ENCODE assay signal across 8 cellular contexts in the genomic region with DNA sequence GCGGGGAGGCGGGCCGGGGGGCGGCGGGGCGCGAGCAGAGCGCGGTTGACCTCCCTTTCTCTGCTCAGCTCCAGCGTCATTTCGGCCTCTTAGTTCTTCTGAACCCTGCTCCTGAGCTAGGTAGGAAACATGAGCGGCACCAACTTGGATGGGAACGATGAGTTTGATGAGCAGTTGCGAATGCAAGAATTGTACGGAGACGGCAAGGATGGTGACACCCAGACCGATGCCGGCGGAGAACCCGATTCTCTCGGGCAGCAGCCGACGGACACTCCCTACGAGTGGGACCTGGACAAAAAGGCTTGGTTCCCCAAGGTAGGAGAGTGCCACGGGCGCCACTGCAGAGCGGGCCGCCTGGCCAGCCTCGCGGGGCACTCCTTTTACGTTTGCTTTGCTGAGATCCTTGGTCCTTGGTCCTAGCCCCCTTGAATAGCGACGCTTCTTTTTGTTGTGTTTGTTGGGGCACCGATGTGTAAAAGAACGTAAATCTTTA. TPM values are rescaled to one million over a fixed set of nuclear protein-coding genes. Genes with fewer than 3 reads are reported as not detected.
DNase-seq lines count a peak whose midpoint lies in the region; ATAC-seq and TF ChIP-seq lines count a peak whose summit lies in the region.

A gene with protein sequence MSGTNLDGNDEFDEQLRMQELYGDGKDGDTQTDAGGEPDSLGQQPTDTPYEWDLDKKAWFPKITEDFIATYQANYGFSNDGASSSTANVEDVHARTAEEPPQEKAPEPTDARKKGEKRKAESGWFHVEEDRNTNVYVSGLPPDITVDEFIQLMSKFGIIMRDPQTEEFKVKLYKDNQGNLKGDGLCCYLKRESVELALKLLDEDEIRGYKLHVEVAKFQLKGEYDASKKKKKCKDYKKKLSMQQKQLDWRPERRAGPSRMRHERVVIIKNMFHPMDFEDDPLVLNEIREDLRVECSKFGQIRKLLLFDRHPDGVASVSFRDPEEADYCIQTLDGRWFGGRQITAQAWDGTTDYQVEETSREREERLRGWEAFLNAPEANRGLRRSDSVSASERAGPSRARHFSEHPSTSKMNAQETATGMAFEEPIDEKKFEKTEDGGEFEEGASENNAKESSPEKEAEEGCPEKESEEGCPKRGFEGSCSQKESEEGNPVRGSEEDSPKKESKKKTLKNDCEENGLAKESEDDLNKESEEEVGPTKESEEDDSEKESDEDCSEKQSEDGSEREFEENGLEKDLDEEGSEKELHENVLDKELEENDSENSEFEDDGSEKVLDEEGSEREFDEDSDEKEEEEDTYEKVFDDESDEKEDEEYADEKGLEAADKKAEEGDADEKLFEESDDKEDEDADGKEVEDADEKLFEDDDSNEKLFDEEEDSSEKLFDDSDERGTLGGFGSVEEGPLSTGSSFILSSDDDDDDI (plus strand): TSS at position 37 of the 493 bp plus-strand sequence. CDS start 93 bp downstream, at position 130.

- H3K9me3 ChIP-seq in right cardiac atrium (ENCODE audit: control insufficient read depth, low read length) = no peaks in the 10 kb centered on the region

- TF ChIP-seq CTCF in AG09309 (IDR thresholded peaks at IDR 0.05; ENCODE audit: control insufficient read depth, insufficient read depth, low read depth, low read length, missing control alignments) = no peak

- H3K27ac Mint-ChIP-seq in activated naive CD8-positive, alpha-beta T cell = peak within 1 kb of the TSS; percentile 93

- intact Hi-C loops in right cardiac atrium (cut with DNase I) (no loop called here), sciatic nerve (cut with DNase I) (no loop called here)

- H3K27me3 Mint-ChIP-seq in activated naive CD8-positive, alpha-beta T cell = no peaks in the 10 kb centered on the region

- H3K4me3 ChIP-seq in AG09309 (ENCODE audit: control insufficient read depth, low read depth, low read length) (peak within 1 kb of the TSS; percentile 53), right cardiac atrium (ENCODE audit: low read length) (peak within 1 kb of the TSS; percentile 94)

- ATAC-seq in GM18907 (IDR thresholded peaks at IDR 0.05; ENCODE audit: unreplicated experiment) (peak; percentile 27), HG03571 (IDR thresholded peaks at IDR 0.05; ENCODE audit: unreplicated experiment) (peak; percentile 22), right cardiac atrium (peak in 1 of 2 donors; percentile 7), sciatic nerve (peak; percentile 9)

- peaks cover 23% of the 10 kb centered on the region for H3K4me1 Mint-ChIP-seq in activated naive CD8-positive, alpha-beta T cell (ENCODE audit: low read depth)

- H3K27ac ChIP-seq in right cardiac atrium (ENCODE audit: low read length) = peak within 1 kb of the TSS; percentile 92

- WGBS in right cardiac atrium = under 1% methylated on average over 35 of the region's 35 CpGs

- H3K4me3 Mint-ChIP-seq in activated naive CD8-positive, alpha-beta T cell = peak within 1 kb of the TSS; percentile 96

- H3K36me3 Mint-ChIP-seq in activated naive CD8-positive, alpha-beta T cell = peaks cover 3% of the 10 kb centered on the region

- no peaks in the 10 kb centered on the region for H3K27me3 ChIP-seq in right cardiac atrium (ENCODE audit: control insufficient read depth, insufficient read depth)

- H3K9me3 Mint-ChIP-seq in activated naive CD8-positive, alpha-beta T cell (ENCODE audit: low read depth) = no peaks in the 10 kb centered on the region

- H3K4me1 ChIP-seq in right cardiac atrium (ENCODE audit: control insufficient read depth, insufficient read depth, low read length) = no peaks in the 10 kb centered on the region

- DNase-seq in AG09309 (ENCODE audit: low read depth) (no peak), right cardiac atrium (peak in 1 of 3 donors; percentile 53), sciatic nerve (ENCODE audit: low spot score) (peak; percentile 58), NCI-H1092 (lab: John Stamatoyannopoulos, UW) (no peak)
- no peak for DNase-seq in stimulated activated CD4-positive, alpha-beta T cell treated with anti-CD3 and anti-CD28 coated beads, Interleukin-12 subunit alpha, Interleukin-12 subunit beta, amount 100 ng/mL, for 4 hours

RNA-seq across cellular contexts. Expression of the gene that starts here (rescaled TPM):
- 10 to 100 TPM; 53.5 to 61.6 (median 56.7) TPM for total RNA-seq in right cardiac atrium
- 60.0 TPM for polyA plus RNA-seq in right cardiac atrium
- 35.2 TPM for total RNA-seq in sciatic nerve
